17 cellular contexts compared by ENCODE assay signal in the genomic region with DNA sequence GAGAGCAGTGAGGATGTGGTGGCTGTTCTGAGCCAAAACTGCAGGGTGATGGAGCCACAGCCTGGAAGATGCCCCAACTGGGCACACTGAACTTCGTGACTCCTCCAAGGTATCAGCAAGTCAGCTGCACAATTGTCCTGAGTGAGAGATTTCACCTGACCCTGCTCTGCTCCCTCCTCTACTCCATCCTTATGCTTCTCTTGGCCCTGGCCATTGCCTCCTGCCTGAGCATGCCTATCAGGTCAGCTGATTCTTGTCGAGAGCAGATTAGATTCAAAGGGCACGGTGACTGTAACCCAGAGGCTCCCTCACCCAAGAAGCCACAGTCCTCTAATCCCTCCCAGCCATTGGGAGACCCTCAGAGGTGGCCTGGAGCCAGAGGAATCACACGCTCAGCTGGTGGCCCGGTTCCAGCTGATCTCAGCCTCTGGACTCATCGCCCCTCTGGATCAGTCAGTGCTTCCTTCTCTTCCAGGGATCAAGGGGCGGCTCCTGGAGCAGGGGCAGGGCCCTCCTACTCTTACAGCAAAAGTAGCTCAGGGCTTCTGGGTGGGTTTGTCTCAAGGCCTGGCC. TPM values are rescaled to one million over a fixed set of nuclear protein-coding genes. Genes with fewer than 3 reads are reported as not detected.
DNase-seq lines count a peak whose midpoint lies in the region; ATAC-seq, FAIRE-seq and TF ChIP-seq lines count a peak whose summit lies in the region.
"Had no signal": no experiment of that assay in that cellular context is flagged by ENCODE, and none has a peak within 500 bp of the region (broad histone marks: within the 10 kb centered on the region; RNA-seq: fewer than 3 reads in every experiment).

No MANE protein-coding gene starts in this region.

- H2AFZ ChIP-seq in HepG2 (ENCODE audit: low read length) = no peak overlapping the region

- H3K4me1 ChIP-seq in BE2C (peaks cover 38% of the 10 kb centered on the region), BLaER1 (peaks cover 39% of the 10 kb centered on the region), RWPE2 (ENCODE audit: insufficient read depth, poor library complexity, severe bottlenecking) (peaks cover 5% of the 10 kb centered on the region), HepG2 (ENCODE audit: insufficient read depth, low read length) (peaks cover 9% of the 10 kb centered on the region; the same call in 1 of the 2 replicates), vagina (peaks cover 29% of the 10 kb centered on the region)

- intact Hi-C loops in HepG2 (cut with micrococcal nuclease; ENCODE audit: unreplicated experiment) = no loop called here
- intact Hi-C loops in vagina (cut with DNase I) = no loop called here

- WGBS in HepG2 (ENCODE audit: low lambda C conversion rate) = 0% methylated on average over 7 of the region's 7 CpGs

- H3K9me3 ChIP-seq in BE2C (no peaks in the 10 kb centered on the region), BLaER1 (no peaks in the 10 kb centered on the region), RWPE2 (ENCODE audit: severe bottlenecking) (no peaks in the 10 kb centered on the region), HepG2 (ENCODE audit: low read length) (no peaks in the 10 kb centered on the region), vagina (no peaks in the 10 kb centered on the region)

- in situ Hi-C loops in HepG2 (cut with HindIII; ENCODE audit: extremely low pct_ligation_motif_present, low pct_unique_long_range_greater_than_20kb) = no loop called here

- no peak for TF ChIP-seq CTCF in BE2C (IDR thresholded peaks at IDR 0.05; ENCODE audit: low read depth, low read length)
- TF ChIP-seq CTCF in RWPE2 (IDR thresholded peaks at IDR 0.05; ENCODE audit: poor library complexity, severe bottlenecking) = no peak
- no peak for TF ChIP-seq CTCF in HepG2 (CRISPR knock-in tag; IDR thresholded peaks at IDR 0.05)
- TF ChIP-seq CTCF in vagina (IDR thresholded peaks at IDR 0.05) = no peak

- H3K36me3 ChIP-seq in BE2C (no peaks in the 10 kb centered on the region), BLaER1 (no peaks in the 10 kb centered on the region), RWPE2 (ENCODE audit: low read depth) (no peaks in the 10 kb centered on the region), HepG2 (replicated peaks in 1 of 2; ENCODE audit: control insufficient read depth in 1 of 2, insufficient read depth in 2 of 2, low read length in 2 of 2) (no peaks in the 10 kb centered on the region), vagina (no peaks in the 10 kb centered on the region)

- peaks cover 10% of the 10 kb centered on the region for H3K4me1 Mint-ChIP-seq in activated CD8-positive, alpha-beta memory T cell treated with anti-CD3 and anti-CD28 coated beads, Interleukin-2, amount 10 ng/mL, durations not matched to agents 7 days and 5 days
- H3K4me1 Mint-ChIP-seq: B cell had no signal

- no peaks in the 10 kb centered on the region for H3K27me3 Mint-ChIP-seq in activated CD8-positive, alpha-beta memory T cell treated with anti-CD3 and anti-CD28 coated beads, Interleukin-2, amount 10 ng/mL, durations not matched to agents 7 days and 5 days

- H3K4me3 ChIP-seq in BE2C (ENCODE audit: low read depth, low read length) (no peak overlapping the region), BLaER1 (no peak overlapping the region), RWPE2 (ENCODE audit: severe bottlenecking) (no peak overlapping the region), HepG2 (replicated peaks in 1 of 3; ENCODE audit: insufficient read depth in 1 of 3, low read depth in 2 of 3, low read length in 3 of 3) (no peak overlapping the region), vagina (no peak overlapping the region)
- H3K4me3 ChIP-seq: GM12878 had no signal

- TF ChIP-seq EP300 in HepG2 (IDR thresholded peaks at IDR 0.05; ENCODE audit: low read depth in 2 of 2, low read length in 2 of 2) (no peak), HepG2 (CRISPR knock-in tag; IDR thresholded peaks at IDR 0.05; ENCODE audit: borderline replicate concordance) (no peak)

- BruUV-seq in HepG2 (replicated peaks; lab: Mats Ljungman, UMichigan) = no TSS peak

- no peak overlapping the region for H3K4me3 Mint-ChIP-seq in activated CD8-positive, alpha-beta memory T cell treated with anti-CD3 and anti-CD28 coated beads, Interleukin-2, amount 10 ng/mL, durations not matched to agents 7 days and 5 days
- H3K4me3 Mint-ChIP-seq: B cell; CD8-positive, alpha-beta T cell; T-cell had no signal

- no peaks in the 10 kb centered on the region for H3K36me3 Mint-ChIP-seq in activated CD8-positive, alpha-beta memory T cell treated with anti-CD3 and anti-CD28 coated beads, Interleukin-2, amount 10 ng/mL, durations not matched to agents 7 days and 5 days
- H3K36me3 Mint-ChIP-seq: CD8-positive, alpha-beta T cell; T-cell had no signal

- POLR2A ChIA-PET in HepG2 (lab: Yijun Ruan, JAX) = no interaction called here

- H3K27me3 ChIP-seq in BE2C (no peaks in the 10 kb centered on the region), BLaER1 (peaks cover 12% of the 10 kb centered on the region; the same call in 1 of the 2 replicates), RWPE2 (ENCODE audit: insufficient read depth, poor library complexity, severe bottlenecking) (no peaks in the 10 kb centered on the region), HepG2 (ENCODE audit: control insufficient read depth in 1 of 2, insufficient read depth in 2 of 2, low read length in 2 of 2) (peaks cover 8 to 33% of the 10 kb centered on the region in 2 experiments; a peak in 3 of 5 replicates), vagina (no peaks in the 10 kb centered on the region)

- peak overlapping the region; percentile 37; the same call in 1 of the 2 replicates for H3K4me2 ChIP-seq in BLaER1
- H3K4me2 ChIP-seq in HepG2 (ENCODE audit: low read depth, low read length) = 0 out of 2 replicates have a peak overlapping the region, but pooled peaks have one; percentile 18
- H3K4me2 ChIP-seq: KMS-11 had no signal

- no peaks in the 10 kb centered on the region for H3K79me2 ChIP-seq in HepG2 (ENCODE audit: insufficient read depth, low read length)

- no peak overlapping the region for H3K27ac Mint-ChIP-seq in activated CD8-positive, alpha-beta memory T cell treated with anti-CD3 and anti-CD28 coated beads, Interleukin-2, amount 10 ng/mL, durations not matched to agents 7 days and 5 days
- H3K27ac Mint-ChIP-seq: B cell; CD8-positive, alpha-beta T cell; T-cell had no signal

- no peak for TF ChIP-seq RAD21 in HepG2 (CRISPR knock-in tag; IDR thresholded peaks at IDR 0.05)

- H3K27ac ChIP-seq in BLaER1 (no peak overlapping the region), RWPE2 (ENCODE audit: poor library complexity, severe bottlenecking) (no peak overlapping the region), HepG2 (ENCODE audit: extremely low read length, insufficient read depth, low read length) (no peak overlapping the region), vagina (no peak overlapping the region)
- H3K27ac ChIP-seq: KMS-11 had no signal

- CTCF ChIA-PET in HepG2 (lab: Yijun Ruan, JAX; ENCODE audit: low intra/inter-chr PET ratio, low total read pairs) = no interaction called here
- CTCF ChIA-PET in activated CD8-positive, alpha-beta memory T cell treated with anti-CD3 and anti-CD28 coated beads, Interleukin-2, amount 10 ng/mL, durations not matched to agents 7 days and 5 days (lab: Charles Lee) = interaction anchor here (1.0 to 5.5 kb wide), 3 partner anchors 8 to 28 kb away, joined by 3 to 27 read pairs (median 7); no protein-coding TSS in a partner anchor

- DNase-seq in BE2C (peak; percentile 27), RWPE2 (ENCODE audit: low spot score) (no peak), HepG2 (ENCODE audit: low spot score) (no peak), vagina (ENCODE audit: extremely low spot score in 2 of 2) (no peak), NOMO-1 (lab: John Stamatoyannopoulos, UW; ENCODE audit: unreplicated experiment in 2 of 2) (no peak)
- no peak for DNase-seq in activated CD8-positive, alpha-beta memory T cell treated with anti-CD3 and anti-CD28 coated beads, Interleukin-2, amount 10 ng/mL, durations not matched to agents 7 days and 5 days
- DNase-seq: CD8-positive, alpha-beta T cell; GDM1; NCI-H146; NCI-H2081; NCI-H524 treated with DMSO at 0.1 percent for 48 hours; OCI-M1; T-cell had no signal

- TF ChIP-seq POLR2A in HepG2 (IDR thresholded peaks at IDR 0.05; ENCODE audit: insufficient read depth in 1 of 2, low read depth in 2 of 2, low read length in 2 of 2) (no peak), vagina (IDR thresholded peaks at IDR 0.05) (no peak)

- ATAC-seq in RWPE2 (ENCODE audit: low read depth) (0 out of 3 replicates have a peak, but pooled peaks have one; percentile 21), HepG2 (peak; percentile 43)
- no peak for ATAC-seq in activated CD8-positive, alpha-beta memory T cell treated with anti-CD3 and anti-CD28 coated beads, Interleukin-2, amount 10 ng/mL, durations not matched to agents 7 days and 5 days
- ATAC-seq: CD8-positive, alpha-beta T cell; T-cell had no signal

- no peak for FAIRE-seq in HepG2 (lab: Jason Lieb, UNC)
- FAIRE-seq: GM12878 had no signal

- H4K20me1 ChIP-seq in BLaER1 (no peaks in the 10 kb centered on the region), HepG2 (ENCODE audit: insufficient read depth, low read length) (no peaks in the 10 kb centered on the region)

- H3K9ac ChIP-seq in BLaER1 (no peak overlapping the region), HepG2 (ENCODE audit: insufficient read depth, low read depth, low read length) (no peak overlapping the region)
- H3K9ac ChIP-seq: KMS-11 had no signal

- H3K9me3 Mint-ChIP-seq in activated CD8-positive, alpha-beta memory T cell treated with anti-CD3 and anti-CD28 coated beads, Interleukin-2, amount 10 ng/mL, durations not matched to agents 7 days and 5 days (ENCODE audit: low read depth) = no peaks in the 10 kb centered on the region
- H3K9me3 Mint-ChIP-seq: CD8-positive, alpha-beta T cell; T-cell had no signal

RNA-seq across cellular contexts. Expression of a gene that starts 7.0 kb away (rescaled TPM):
- 212 TPM for polyA plus RNA-seq in BE2C (2012; ENCODE audit: insufficient read depth, insufficient read length, low read depth)
- total RNA-seq in HepG2 (2016; rRNA removed; fragmentation: Illumina TruSeq; extraction: Trizol) = 3.1 and 6.7 TPM in 2 replicates
- 2.0 TPM in 2 replicates for total RNA-seq in HepG2 (2016; cell fraction: cytosol; rRNA removed; fragmentation: Illumina TruSeq; extraction: Trizol; ENCODE audit: low read depth)
- 3.7 and 6.3 TPM in 2 replicates for total RNA-seq in HepG2 (2016; cell fraction: insoluble cytoplasmic fraction; rRNA removed; fragmentation: Illumina TruSeq; extraction: Trizol)
- total RNA-seq in HepG2 (2016; cell fraction: membrane; rRNA removed; fragmentation: Illumina TruSeq; extraction: Trizol) = 5.5 and 6.5 TPM in 2 replicates
- 3.5 and 4.9 TPM in 2 replicates for total RNA-seq in HepG2 (2016; cell fraction: nucleus; rRNA removed; fragmentation: Illumina TruSeq; extraction: Trizol)
- polyA plus RNA-seq in HepG2 (2011; rRNA removed) = 1.5 and 1.6 TPM in 2 replicates
- 1.1 and 1.3 TPM in 2 replicates for polyA plus RNA-seq in HepG2 (2011; cell fraction: cytosol; rRNA removed)
- polyA plus RNA-seq in HepG2 (2011; cell fraction: nucleus; rRNA removed) = 2.1 and 2.4 TPM in 2 replicates
- polyA plus RNA-seq in HepG2 (2012) = 1.1 and 1.3 TPM in 2 replicates
- 1.9 and 2.3 TPM in 2 replicates for polyA plus RNA-seq in HepG2 (2016; cell fraction: cytosol; fragmentation: Illumina TruSeq; extraction: Trizol; ENCODE audit: low read depth)
- 3.5 and 4.0 TPM in 2 replicates for polyA plus RNA-seq in HepG2 (2016; cell fraction: insoluble cytoplasmic fraction; fragmentation: Illumina TruSeq; extraction: Trizol; ENCODE audit: low read depth)
- 4.5 and 4.6 TPM in 2 replicates for polyA plus RNA-seq in HepG2 (2016; cell fraction: membrane; fragmentation: Illumina TruSeq; extraction: Trizol; ENCODE audit: low read depth)
- polyA plus RNA-seq in HepG2 (2016; cell fraction: nucleus; fragmentation: Illumina TruSeq; extraction: Trizol; ENCODE audit: insufficient read depth, low read depth) = 9.1 TPM in 2 replicates
- polyA minus RNA-seq in HepG2 (2011; rRNA and poly(A)+ RNA removed; ENCODE audit: low replicate concordance) = 10.1 and 69.6 TPM in 2 replicates
- 1.1 TPM in 2 replicates for polyA minus RNA-seq in HepG2 (2011; cell fraction: cytosol; rRNA and poly(A)+ RNA removed)
- 1.4 and 2.6 TPM in 2 replicates for polyA minus RNA-seq in HepG2 (2011; cell fraction: nucleus; rRNA and poly(A)+ RNA removed)
- total RNA-seq in vagina = 46.2 TPM
- total RNA-seq in activated CD8-positive, alpha-beta memory T cell treated with anti-CD3 and anti-CD28 coated beads, Interleukin-2, amount 10 ng/mL, durations not matched to agents 7 days and 5 days = 10 to 100 TPM in 1 of 2 experiments, 1 to 10 TPM in 1; 2.2 to 13.6 TPM

RNA-seq across cellular contexts. Expression of a gene that starts 23.8 kb away (rescaled TPM):
- polyA plus RNA-seq in BE2C (2012; ENCODE audit: insufficient read depth, insufficient read length, low read depth) = 138 TPM
- total RNA-seq in HepG2 (2016; rRNA removed; fragmentation: Illumina TruSeq; extraction: Trizol) = 0.13 TPM in 1 of 2 replicates, not detected in the other
- total RNA-seq in HepG2 (2016; cell fraction: cytosol; rRNA removed; fragmentation: Illumina TruSeq; extraction: Trizol; ENCODE audit: low read depth) = not detected in 2 replicates
- 0.15 TPM in 1 of 2 replicates, not detected in the other for total RNA-seq in HepG2 (2016; cell fraction: insoluble cytoplasmic fraction; rRNA removed; fragmentation: Illumina TruSeq; extraction: Trizol)
- total RNA-seq in HepG2 (2016; cell fraction: membrane; rRNA removed; fragmentation: Illumina TruSeq; extraction: Trizol) = not detected in 2 replicates
- not detected in 2 replicates for total RNA-seq in HepG2 (2016; cell fraction: nucleus; rRNA removed; fragmentation: Illumina TruSeq; extraction: Trizol)
- 0.03 and 0.08 TPM in 2 replicates for polyA plus RNA-seq in HepG2 (2011; rRNA removed)
- polyA plus RNA-seq in HepG2 (2011; cell fraction: cytosol; rRNA removed) = 0.05 TPM in 1 of 2 replicates, not detected in the other
- polyA plus RNA-seq in HepG2 (2011; cell fraction: nucleus; rRNA removed) = 0.09 and 0.11 TPM in 2 replicates
- 0.13 and 0.23 TPM in 2 replicates for polyA plus RNA-seq in HepG2 (2012)
- polyA plus RNA-seq in HepG2 (2016; cell fraction: cytosol; fragmentation: Illumina TruSeq; extraction: Trizol; ENCODE audit: low read depth) = not detected in 2 replicates
- not detected in 2 replicates for polyA plus RNA-seq in HepG2 (2016; cell fraction: insoluble cytoplasmic fraction; fragmentation: Illumina TruSeq; extraction: Trizol; ENCODE audit: low read depth)
- polyA plus RNA-seq in HepG2 (2016; cell fraction: membrane; fragmentation: Illumina TruSeq; extraction: Trizol; ENCODE audit: low read depth) = not detected in 2 replicates
- 0.56 TPM in 1 of 2 replicates, not detected in the other for polyA plus RNA-seq in HepG2 (2016; cell fraction: nucleus; fragmentation: Illumina TruSeq; extraction: Trizol; ENCODE audit: insufficient read depth, low read depth)
- 0.37 TPM in 1 of 2 replicates, not detected in the other for polyA minus RNA-seq in HepG2 (2011; rRNA and poly(A)+ RNA removed; ENCODE audit: low replicate concordance)
- not detected in 2 replicates for polyA minus RNA-seq in HepG2 (2011; cell fraction: cytosol; rRNA and poly(A)+ RNA removed)
- polyA minus RNA-seq in HepG2 (2011; cell fraction: nucleus; rRNA and poly(A)+ RNA removed) = 0.26 TPM in 1 of 2 replicates, not detected in the other
- total RNA-seq in vagina = 9.6 TPM
- total RNA-seq in activated CD8-positive, alpha-beta memory T cell treated with anti-CD3 and anti-CD28 coated beads, Interleukin-2, amount 10 ng/mL, durations not matched to agents 7 days and 5 days = 1 to 10 TPM in 1 of 2 experiments, under 1 TPM in 1; 0.33 to 2.2 TPM
- polyA plus RNA-seq: GM12878 had no signal
